Comparison of ENCODE assay signal across 8 cellular contexts in genomic region chr1:228212966-228213844, GRCh38. TPM values are rescaled to one million over a fixed set of nuclear protein-coding genes. Genes with fewer than 3 reads are reported as not detected.
DNase-seq lines count a peak whose midpoint lies in the region; ATAC-seq and TF ChIP-seq lines count a peak whose summit lies in the region.

No MANE protein-coding gene starts in this region.

- CTCF ChIA-PET in CD8-positive, alpha-beta T cell (lab: Charles Lee): interaction anchor here (0.7 to 2.0 kb wide), 8 partner anchors 12 to 301 kb away, joined by 3 to 11 read pairs (median 4); partner anchors contain the start of gene IBA57

- no peaks in the 10 kb centered on the region for H3K27me3 Mint-ChIP-seq in CD8-positive, alpha-beta T cell (ENCODE audit: low read depth)

- peak overlapping the region; percentile 55 for H3K27ac ChIP-seq in CD8-positive, alpha-beta T cell (ENCODE audit: low read depth, low read length)

- no peaks in the 10 kb centered on the region for H3K9me3 Mint-ChIP-seq in CD8-positive, alpha-beta T cell

- no peaks in the 10 kb centered on the region for H3K36me3 ChIP-seq in CD8-positive, alpha-beta T cell (ENCODE audit: insufficient read depth, low read length)
- H3K36me3 ChIP-seq in NT2/D1 (ENCODE audit: insufficient read depth, insufficient read length, low read length): peaks cover 41% of the 10 kb centered on the region

- POLR2A ChIA-PET in CD8-positive, alpha-beta T cell (lab: Charles Lee): interaction anchor here (0.5 to 1.1 kb wide), 6 partner anchors 47 to 244 kb away, joined by 3 to 10 read pairs (median 4); partner anchors contain the start of gene IBA57

- H3K4me3 Mint-ChIP-seq in CD8-positive, alpha-beta T cell: peak overlapping the region; percentile 90

- peak; percentile 24 for TF ChIP-seq CTCF in CD8-positive, alpha-beta T cell (IDR thresholded peaks at IDR 0.05)
- peak; percentile 75 for TF ChIP-seq CTCF in GM20000 (IDR thresholded peaks at IDR 0.05; ENCODE audit: extremely low read depth, missing control alignments)
- TF ChIP-seq CTCF in epithelial cell of proximal tubule (conservative IDR thresholded peaks at IDR 0.05; ENCODE audit: low read depth, low read length): peak; percentile 52

- no peaks in the 10 kb centered on the region for H3K27me3 ChIP-seq in CD8-positive, alpha-beta T cell (ENCODE audit: insufficient read depth, low read length)
- no peaks in the 10 kb centered on the region for H3K27me3 ChIP-seq in NT2/D1 (ENCODE audit: insufficient read depth, insufficient read length)

- peak overlapping the region; percentile 93 for H3K27ac Mint-ChIP-seq in CD8-positive, alpha-beta T cell

- peaks cover 11% of the 10 kb centered on the region for H3K4me1 Mint-ChIP-seq in CD8-positive, alpha-beta T cell (ENCODE audit: low read depth)

- H3K4me1 ChIP-seq in CD8-positive, alpha-beta T cell (ENCODE audit: insufficient read depth, low read length): peaks cover 13% of the 10 kb centered on the region
- peaks cover 16% of the 10 kb centered on the region for H3K4me1 ChIP-seq in NT2/D1 (ENCODE audit: insufficient read depth, insufficient read length)

- intact Hi-C loops in CD8-positive, alpha-beta T cell (cut with DNase I, micrococcal nuclease): loop anchor here (1.0 to 5.0 kb wide), 12 partner anchors 47 to 425 kb away; partner anchors contain the start of genes GUK1 (in 2 of the 2), ARF1 (in 1 of the 2) and MRPL55 (in 1 of the 2)

- peaks cover 18% of the 10 kb centered on the region for H3K36me3 Mint-ChIP-seq in CD8-positive, alpha-beta T cell

- ATAC-seq in CD8-positive, alpha-beta T cell: peak; percentile 89

- H3K9me3 ChIP-seq in CD8-positive, alpha-beta T cell (ENCODE audit: low read length): no peaks in the 10 kb centered on the region
- no peaks in the 10 kb centered on the region for H3K9me3 ChIP-seq in NT2/D1 (ENCODE audit: insufficient read depth, low read length)

- peak; percentile 86 to 93 (median 89) for DNase-seq in CD8-positive, alpha-beta T cell
- DNase-seq in GM20000 (ENCODE audit: low spot score) (peak; percentile 96), HS-5 (ENCODE audit: low read depth) (peak; percentile 49), NT2/D1 (ENCODE audit: low read depth, low spot score) (peak; percentile 94), epithelial cell of proximal tubule (ENCODE audit: low read depth) (no peak), mucosa of gallbladder (ENCODE audit: low spot score) (peak; percentile 87)
- DNase-seq in activated CD8-positive, alpha-beta memory T cell treated with anti-CD3 and anti-CD28 coated beads, Interleukin-2, amount 50 U/mL, for 4 hours: peak; percentile 91
- peak; percentile 85 to 86 for DNase-seq in stimulated activated CD8-positive, alpha-beta memory T cell treated with anti-CD3 and anti-CD28 coated beads, Interleukin-4, amount 100 ng/mL, for 4 hours (ENCODE audit: low read depth in 2 of 2, low spot score in 1 of 2)

- peak overlapping the region; percentile 81 for H3K9ac ChIP-seq in NT2/D1 (ENCODE audit: insufficient read length, low read depth)

- H3K4me3 ChIP-seq in CD8-positive, alpha-beta T cell (ENCODE audit: low read depth, low read length): peak overlapping the region; percentile 76
- peak overlapping the region; percentile 54 for H3K4me3 ChIP-seq in NT2/D1 (ENCODE audit: insufficient read length, low read depth)
- H3K4me3 ChIP-seq in epithelial cell of proximal tubule (ENCODE audit: low read depth, low read length): peak overlapping the region; percentile 64

RNA-seq across cellular contexts. Expression of gene OBSCN, which starts 5.4 kb away (rescaled TPM):
- 10 to 100 TPM; 58.3 to 65.3 TPM for total RNA-seq in CD8-positive, alpha-beta T cell
- total RNA-seq in epithelial cell of proximal tubule: 2.0 and 20.6 TPM in 2 replicates
- total RNA-seq in mucosa of gallbladder: 25.8 TPM

RNA-seq across cellular contexts. Expression of gene IBA57, which starts 47.6 kb away (rescaled TPM):
- 10 to 100 TPM; 23.5 to 23.8 TPM for total RNA-seq in CD8-positive, alpha-beta T cell
- total RNA-seq in epithelial cell of proximal tubule: 2.0 and 6.9 TPM in 2 replicates
- 12.8 TPM for total RNA-seq in mucosa of gallbladder

Comparison
In these comparisons a context has a peak if more than half of its experiments do, and no peak if none do; other contexts are left out.
1. CTCF ChIP-seq: peak in every context shown above with its lines; median percentile 75 in GM20000; 52 in epithelial cell of proximal tubule; 24 in CD8-positive, alpha-beta T cell.